ENCODE assay signal across 20 cellular contexts in the genomic region with DNA sequence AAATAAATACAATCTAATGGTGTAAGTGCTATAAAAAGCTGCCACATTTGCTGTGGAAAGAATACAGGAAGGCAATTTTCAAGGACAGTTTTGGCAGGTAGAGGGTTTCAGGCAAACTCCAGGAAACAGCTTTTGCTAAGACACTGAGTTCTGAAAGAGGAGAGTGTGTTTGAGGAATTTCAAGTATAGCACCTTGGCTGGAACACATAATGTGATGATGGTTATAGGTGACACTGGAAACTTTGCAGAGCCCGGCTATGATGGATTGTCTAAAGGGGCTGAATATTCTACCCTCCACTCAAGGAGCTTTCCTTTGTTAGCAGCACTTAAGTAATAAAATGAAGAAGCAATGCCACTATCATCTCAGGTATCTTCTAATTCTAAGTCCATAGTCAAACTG.
"Had no signal": no experiment of that assay in that cellular context is flagged by ENCODE, and none has a peak within 500 bp of the region (broad histone marks: within the 10 kb centered on the region; RNA-seq: fewer than 3 reads in every experiment).

No MANE protein-coding gene starts in this region.

- H3K9me3 Mint-ChIP-seq: endodermal cell, nephron progenitor cell had no signal

- H3K4me3 ChIP-seq: coronary artery, left lung, lung, psoas muscle, sigmoid colon, skin epidermis, testis, tibial nerve had no signal

- H3K27ac Mint-ChIP-seq: endodermal cell; naive thymus-derived CD4-positive, alpha-beta T cell; nephron progenitor cell; stimulated activated naive B cell treated with anti-CD40 and anti-IgM and Interleukin-4, amounts not matched to agents 10 μg/mL and 1 μg/mL and 100 μg/mL, for 72 hours; stimulated activated naive CD8-positive, alpha-beta T cell treated with anti-CD3 and anti-CD28 coated beads, Interleukin-15, amount 100 ng/mL, for 72 hours had no signal

- ATAC-seq: left lung; naive thymus-derived CD4-positive, alpha-beta T cell; psoas muscle; stimulated activated naive B cell treated with anti-CD40 and anti-IgM and Interleukin-4, amounts not matched to agents 10 μg/mL and 1 μg/mL and 100 μg/mL, for 72 hours; stimulated activated naive CD8-positive, alpha-beta T cell treated with anti-CD3 and anti-CD28 coated beads, Interleukin-15, amount 100 ng/mL, for 72 hours had no signal

- H3K36me3 Mint-ChIP-seq: stimulated activated naive B cell treated with anti-CD40 and anti-IgM and Interleukin-4, amounts not matched to agents 10 μg/mL and 1 μg/mL and 100 μg/mL, for 72 hours had no signal

- H3K4me3 Mint-ChIP-seq: endodermal cell; naive thymus-derived CD4-positive, alpha-beta T cell; nephron progenitor cell; stimulated activated naive B cell treated with anti-CD40 and anti-IgM and Interleukin-4, amounts not matched to agents 10 μg/mL and 1 μg/mL and 100 μg/mL, for 72 hours; stimulated activated naive CD8-positive, alpha-beta T cell treated with anti-CD3 and anti-CD28 coated beads, Interleukin-15, amount 100 ng/mL, for 72 hours had no signal

- H3K36me3 ChIP-seq: left lung, sigmoid colon, tibial nerve had no signal

- H3K9me3 ChIP-seq: left lung, psoas muscle, sigmoid colon, testis, tibial nerve had no signal

- H3K27ac ChIP-seq: coronary artery, left lung, parathyroid adenoma, psoas muscle, skin epidermis, testis, tibial nerve had no signal

- H3K4me1 ChIP-seq: left lung, parathyroid adenoma, testis had no signal

- DNase-seq: effector CD4-positive, alpha-beta T cell; endodermal cell; erythroblast; islet precursor cell; left lung; naive thymus-derived CD4-positive, alpha-beta T cell; nephron progenitor cell; psoas muscle; retina; sigmoid colon; stimulated activated CD4-positive, alpha-beta T cell treated with anti-CD3 and anti-CD28 coated beads, Interleukin-2, amount 100 ng/mL, for 24 hours; stimulated activated CD4-positive, alpha-beta T cell treated with anti-CD3 and anti-CD28 coated beads, Interleukin-4, amount 100 ng/mL, for 4 hours; stimulated activated naive B cell treated with anti-CD40 and anti-IgM and Interleukin-4, amounts not matched to agents 10 μg/mL and 1 μg/mL and 100 μg/mL, for 72 hours; stimulated activated naive CD8-positive, alpha-beta T cell treated with anti-CD3 and anti-CD28 coated beads, Interleukin-15, amount 100 ng/mL, for 72 hours; testis had no signal

- H3K27me3 ChIP-seq: left lung, sigmoid colon, testis, tibial nerve had no signal

- H3K4me1 Mint-ChIP-seq: endodermal cell had no signal

- H3K27me3 Mint-ChIP-seq: stimulated activated naive B cell treated with anti-CD40 and anti-IgM and Interleukin-4, amounts not matched to agents 10 μg/mL and 1 μg/mL and 100 μg/mL, for 72 hours; stimulated activated naive CD8-positive, alpha-beta T cell treated with anti-CD3 and anti-CD28 coated beads, Interleukin-15, amount 100 ng/mL, for 72 hours had no signal
